Comparison of ENCODE assay signal across 21 cellular contexts in genomic region chr5:36273809-36274526, GRCh38.
DNase-seq lines count a peak whose midpoint lies in the region; ATAC-seq and TF ChIP-seq lines count a peak whose summit lies in the region.
"Had no signal": no experiment of that assay in that cellular context is flagged by ENCODE, and none has a peak within 500 bp of the region (broad histone marks: within the 10 kb centered on the region; RNA-seq: fewer than 3 reads in every experiment).

No MANE protein-coding gene starts in this region.

- no peaks in the 10 kb centered on the region for H3K27me3 Mint-ChIP-seq in nephron (ENCODE audit: low read depth)
- H3K27me3 Mint-ChIP-seq: progenitor cell of endocrine pancreas; stimulated activated naive CD8-positive, alpha-beta T cell treated with anti-CD3 and anti-CD28 coated beads, Interleukin-15, amount 100 ng/mL, for 72 hours had no signal

- no peaks in the 10 kb centered on the region for H3K9me3 Mint-ChIP-seq in nephron
- H3K9me3 Mint-ChIP-seq: activated naive CD8-positive, alpha-beta T cell treated with anti-CD3 and anti-CD28 coated beads, Interleukin-2, amount 10 ng/mL, durations not matched to agents 7 days and 5 days; activated T-helper 1 cell treated with anti-CD3 and anti-CD28 coated beads, Interleukin-12 subunit alpha, Interleukin-12 subunit beta, Interleukin-2, Interleukin-4 antibody, amounts not matched to agents 30 ng/mL and 10 ng/mL and 1 ng/mL, durations not matched to agents 14 hours and 24 hours and 36 hours; CD8-positive, alpha-beta memory T cell; HFFc6; naive thymus-derived CD4-positive, alpha-beta T cell; WTC11 had no signal

- DNase-seq in CD1c-positive myeloid dendritic cell (ENCODE audit: extremely low spot score) (peak; percentile 26), MV-4-11 (lab: John Stamatoyannopoulos, UW) (peak; percentile 81), caudate nucleus (lab: John Stamatoyannopoulos, UW) (no peak), medulla oblongata (ENCODE audit: extremely low spot score) (no peak)
- DNase-seq in stimulated activated CD4-positive, alpha-beta T cell treated with anti-CD3 and anti-CD28 coated beads, Interleukin-12 subunit alpha, Interleukin-12 subunit beta, amount 100 ng/mL, for 4 hours = no peak
- DNase-seq in activated T-cell treated with anti-CD3 and anti-CD28 coated beads, Interleukin-2, amount 50 U/mL, for 1 hour = no peak
- DNase-seq: activated naive CD8-positive, alpha-beta T cell treated with anti-CD3 and anti-CD28 coated beads, Interleukin-2, amount 10 ng/mL, durations not matched to agents 7 days and 5 days; CD8-positive, alpha-beta memory T cell; HFFc6; naive thymus-derived CD4-positive, alpha-beta T cell; NCI-H1048; NCI-H2081 treated with DMSO at 0.1 percent for 48 hours; NCI-H526 treated with DMSO at 0.1 percent for 48 hours; Peyer's patch; stimulated activated CD4-positive, alpha-beta T cell treated with anti-CD3 and anti-CD28 coated beads, Interleukin-15, amount 100 ng/mL, for 24 hours; stimulated activated naive CD8-positive, alpha-beta T cell treated with anti-CD3 and anti-CD28 coated beads, Interleukin-15, amount 100 ng/mL, for 72 hours had no signal

- no peak for TF ChIP-seq CTCF in nephron (IDR thresholded peaks at IDR 0.05; ENCODE audit: unreplicated experiment in 3 of 3)

- H3K4me3 Mint-ChIP-seq in nephron = no peak overlapping the region
- H3K4me3 Mint-ChIP-seq: activated naive CD8-positive, alpha-beta T cell treated with anti-CD3 and anti-CD28 coated beads, Interleukin-2, amount 10 ng/mL, durations not matched to agents 7 days and 5 days; activated T-helper 1 cell treated with anti-CD3 and anti-CD28 coated beads, Interleukin-12 subunit alpha, Interleukin-12 subunit beta, Interleukin-2, Interleukin-4 antibody, amounts not matched to agents 30 ng/mL and 10 ng/mL and 1 ng/mL, durations not matched to agents 14 hours and 24 hours and 36 hours; CD8-positive, alpha-beta memory T cell; HFFc6; naive thymus-derived CD4-positive, alpha-beta T cell; stimulated activated naive CD8-positive, alpha-beta T cell treated with anti-CD3 and anti-CD28 coated beads, Interleukin-15, amount 100 ng/mL, for 72 hours; WTC11 had no signal

- peaks cover 6% of the 10 kb centered on the region for H3K4me1 Mint-ChIP-seq in nephron
- H3K4me1 Mint-ChIP-seq: activated naive CD8-positive, alpha-beta T cell treated with anti-CD3 and anti-CD28 coated beads, Interleukin-2, amount 10 ng/mL, durations not matched to agents 7 days and 5 days; CD8-positive, alpha-beta memory T cell had no signal

- no peak for ATAC-seq in GM18861 (IDR thresholded peaks at IDR 0.05; ENCODE audit: unreplicated experiment)
- ATAC-seq: naive thymus-derived CD4-positive, alpha-beta T cell; stimulated activated naive CD8-positive, alpha-beta T cell treated with anti-CD3 and anti-CD28 coated beads, Interleukin-15, amount 100 ng/mL, for 72 hours; WTC11 had no signal

- H3K27ac ChIP-seq in caudate nucleus (ENCODE audit: low read depth, low read length) = peak overlapping the region; percentile 60
- H3K27ac ChIP-seq: Peyer's patch had no signal

- peak overlapping the region in 2 of 3 experiments; percentile 2 to 8 for H3K27ac Mint-ChIP-seq in nephron
- H3K27ac Mint-ChIP-seq: activated naive CD8-positive, alpha-beta T cell treated with anti-CD3 and anti-CD28 coated beads, Interleukin-2, amount 10 ng/mL, durations not matched to agents 7 days and 5 days; activated T-helper 1 cell treated with anti-CD3 and anti-CD28 coated beads, Interleukin-12 subunit alpha, Interleukin-12 subunit beta, Interleukin-2, Interleukin-4 antibody, amounts not matched to agents 30 ng/mL and 10 ng/mL and 1 ng/mL, durations not matched to agents 14 hours and 24 hours and 36 hours; CD8-positive, alpha-beta memory T cell; HFFc6; naive thymus-derived CD4-positive, alpha-beta T cell; progenitor cell of endocrine pancreas; stimulated activated naive CD8-positive, alpha-beta T cell treated with anti-CD3 and anti-CD28 coated beads, Interleukin-15, amount 100 ng/mL, for 72 hours; WTC11 had no signal

- H3K36me3 Mint-ChIP-seq in nephron (ENCODE audit: low read depth) = no peaks in the 10 kb centered on the region
- H3K36me3 Mint-ChIP-seq: activated naive CD8-positive, alpha-beta T cell treated with anti-CD3 and anti-CD28 coated beads, Interleukin-2, amount 10 ng/mL, durations not matched to agents 7 days and 5 days; CD8-positive, alpha-beta memory T cell; naive thymus-derived CD4-positive, alpha-beta T cell; WTC11 had no signal

Comparison
In these comparisons a context has a peak if more than half of its experiments do, and no peak if none do; other contexts are left out.
1. DNase-seq: peak in CD1c-positive myeloid dendritic cell (single experiment) and MV-4-11 (single experiment); none in caudate nucleus (0 of 61), stimulated activated CD4-positive, alpha-beta T cell treated with anti-CD3 and anti-CD28 coated beads, Interleukin-12 subunit alpha, Interleukin-12 subunit beta, amount 100 ng/mL, for 4 hours (single experiment), medulla oblongata (single experiment) and activated T-cell treated with anti-CD3 and anti-CD28 coated beads, Interleukin-2, amount 50 U/mL, for 1 hour (single experiment).